In genomic region chr2:39174022-39174421, GRCh38 we compare ENCODE assay signal across 1 cellular context.
TF ChIP-seq lines count a peak whose summit lies in the region.

No MANE protein-coding gene starts in this region.

TF ChIP-seq in HepG2, 621 proteins besides CTCF, POLR2A, EP300 and RAD21 (continued from another document):
- 0 out of 2 replicates have a peak, but pooled peaks have one; percentile 40 for TF ChIP-seq ZNF280D (CRISPR knock-in tag; IDR thresholded peaks at IDR 0.05)
- TF ChIP-seq ADNP (CRISPR knock-in tag; IDR thresholded peaks at IDR 0.05): peak; percentile 68; the same call in 1 of the 2 replicates
- no peak for TF ChIP-seq ZNF205 (CRISPR knock-in tag; IDR thresholded peaks at IDR 0.05)
- peak; percentile 88 for TF ChIP-seq ZMYM3 (CRISPR knock-in tag; IDR thresholded peaks at IDR 0.05)
- TF ChIP-seq SNAI1 (CRISPR knock-in tag; IDR thresholded peaks at IDR 0.05; ENCODE audit: borderline replicate concordance): no peak
- TF ChIP-seq ZBTB33 (CRISPR knock-in tag; IDR thresholded peaks at IDR 0.05): peak; percentile 58
- TF ChIP-seq ZNF18 (CRISPR knock-in tag; IDR thresholded peaks at IDR 0.05; ENCODE audit: insufficient replicate concordance): no peak
- peak; percentile 99 for TF ChIP-seq ZNF770 (CRISPR knock-in tag; IDR thresholded peaks at IDR 0.05)
- peak; percentile 59; the same call in 1 of the 2 replicates for TF ChIP-seq HNF1A (IDR thresholded peaks at IDR 0.05; ENCODE audit: low read depth)
- peak; percentile 58; the same call in 1 of the 2 replicates for TF ChIP-seq HNF1A (CRISPR knock-in tag; IDR thresholded peaks at IDR 0.05; ENCODE audit: borderline replicate concordance)
TF ChIP-seq in HepG2: peak in this region for 7.
